ENCODE assay signal across 1 cellular context in genomic region chr6:36409718-36410117, GRCh38. TPM values are rescaled to one million over a fixed set of nuclear protein-coding genes. Genes with fewer than 3 reads are reported as not detected.
"Had no signal": no experiment of that assay in that cellular context is flagged by ENCODE, and none has a peak within 500 bp of the region (broad histone marks: within the 10 kb centered on the region; RNA-seq: fewer than 3 reads in every experiment).

No MANE protein-coding gene starts in this region.

RNA-seq across cellular contexts. Expression of gene PXT1, which starts 32.9 kb away (rescaled TPM):
- total RNA-seq: G401 had no signal
